ENCODE assay signal across 1 cellular context in the genomic region with DNA sequence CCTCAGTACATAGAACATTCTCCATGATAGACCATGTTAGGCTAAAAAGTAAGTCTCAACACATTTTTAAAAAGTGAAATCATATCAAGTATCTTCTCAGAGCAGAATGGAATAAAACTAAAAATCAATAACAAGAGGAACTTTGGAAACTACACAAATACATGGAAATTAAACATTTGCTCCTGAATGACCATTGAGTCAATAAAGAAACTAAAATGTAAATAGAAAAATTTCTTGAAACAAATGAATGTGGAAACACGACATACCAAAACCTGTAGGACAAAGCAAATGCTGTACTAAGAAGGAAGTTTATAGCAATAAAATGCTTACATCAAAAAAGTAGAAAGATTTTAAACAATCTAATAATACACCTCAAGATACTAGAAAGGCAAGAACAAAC.
TF ChIP-seq lines count a peak whose summit lies in the region.

No MANE protein-coding gene starts in this region.

TF ChIP-seq in HepG2, 621 proteins besides CTCF, POLR2A, EP300 and RAD21 (continued from another document):
- no peak for TF ChIP-seq ZNF280B (CRISPR knock-in tag; IDR thresholded peaks at IDR 0.05; ENCODE audit: borderline replicate concordance)
TF ChIP-seq in HepG2: peak in this region for 20.
